15 cellular contexts compared by ENCODE assay signal in the genomic region with DNA sequence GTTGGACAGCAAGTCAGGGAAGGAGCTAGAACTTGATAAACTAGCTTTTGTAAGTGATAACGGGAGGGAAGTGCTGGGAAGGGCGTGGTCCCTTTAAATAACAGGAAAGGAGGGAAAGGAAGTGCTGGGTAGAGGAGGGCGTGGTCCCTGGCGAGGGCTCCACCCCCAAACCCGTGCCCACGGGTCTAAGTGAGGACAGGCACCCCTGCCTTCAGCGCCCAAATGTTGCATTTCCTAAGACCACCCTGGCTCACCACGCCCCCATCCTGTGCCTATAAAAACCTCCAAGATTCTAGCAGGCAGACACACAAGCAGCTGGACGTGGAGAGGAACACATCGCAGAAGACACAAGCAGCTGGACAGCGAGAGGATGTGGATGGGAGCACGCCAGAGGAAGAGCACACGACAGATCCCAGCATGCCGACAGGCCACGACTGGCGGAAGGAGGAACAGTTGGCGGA. TPM values are rescaled to one million over a fixed set of nuclear protein-coding genes. Genes with fewer than 3 reads are reported as not detected.
DNase-seq lines count a peak whose midpoint lies in the region; ATAC-seq and TF ChIP-seq lines count a peak whose summit lies in the region.
"Had no signal": no experiment of that assay in that cellular context is flagged by ENCODE, and none has a peak within 500 bp of the region (broad histone marks: within the 10 kb centered on the region; RNA-seq: fewer than 3 reads in every experiment).

No MANE protein-coding gene starts in this region.

- no peak overlapping the region for H4K8ac ChIP-seq in IMR-90 (ENCODE audit: low read depth in 2 of 2, low read length in 2 of 2)

- H3K56ac ChIP-seq in IMR-90 (ENCODE audit: extremely low read depth, insufficient read depth, low read length): no peak overlapping the region

- no peak overlapping the region for H3K4me2 ChIP-seq in IMR-90 (ENCODE audit: low read depth, low read length)

- H3K79me1 ChIP-seq in IMR-90 (ENCODE audit: low read depth in 1 of 2, low read length in 2 of 2): no peaks in the 10 kb centered on the region

- no peak for TF ChIP-seq CTCF in IMR-90 (conservative IDR thresholded peaks at IDR 0.05; ENCODE audit: low read depth, low read length)
- no peak for TF ChIP-seq CTCF in brain microvascular endothelial cell (IDR thresholded peaks at IDR 0.05; ENCODE audit: low read depth, low read length, missing control alignments)
- TF ChIP-seq CTCF in esophagus muscularis mucosa (IDR thresholded peaks at IDR 0.05): no peak

- H3K27ac ChIP-seq in IMR-90 (ENCODE audit: insufficient read depth, low read length): no peak overlapping the region
- no peak overlapping the region for H3K27ac ChIP-seq in right cardiac atrium (ENCODE audit: low read length)
- no peak overlapping the region for H3K27ac ChIP-seq in brain microvascular endothelial cell
- no peak overlapping the region for H3K27ac ChIP-seq in esophagus muscularis mucosa (replicated peaks in 1 of 4)
- H3K27ac ChIP-seq: SK-N-MC had no signal

- no peak for TF ChIP-seq EP300 in esophagus muscularis mucosa (IDR thresholded peaks at IDR 0.05)

- H3K36me3 ChIP-seq in IMR-90 (ENCODE audit: control insufficient read depth, insufficient read depth, low read length) (no peaks in the 10 kb centered on the region), brain microvascular endothelial cell (replicated peaks) (no peaks in the 10 kb centered on the region), esophagus muscularis mucosa (peaks cover 0 to 8% (median 0%) of the 10 kb centered on the region in 4 donors)

- H3K18ac ChIP-seq in IMR-90 (ENCODE audit: low read depth, low read length): no peak overlapping the region

- no peaks in the 10 kb centered on the region for H3K27me3 ChIP-seq in IMR-90 (ENCODE audit: control insufficient read depth, insufficient read depth, low read length)
- H3K27me3 ChIP-seq in right cardiac atrium (ENCODE audit: control insufficient read depth, insufficient read depth): no peaks in the 10 kb centered on the region
- H3K27me3 ChIP-seq in brain microvascular endothelial cell (replicated peaks): no peaks in the 10 kb centered on the region
- no peaks in the 10 kb centered on the region for H3K27me3 ChIP-seq in esophagus muscularis mucosa

- ATAC-seq in IMR-90 (ENCODE audit: low read depth) (no peak), right cardiac atrium (peak; percentile 47 to 77), GM18861 (IDR thresholded peaks at IDR 0.05; ENCODE audit: unreplicated experiment) (no peak)
- ATAC-seq: activated CD4-positive, CD25-positive, alpha-beta regulatory T cell treated with anti-CD3 and anti-CD28 coated beads, Interleukin-2, amount 50 U/mL, for 24 hours; activated T-cell treated with anti-CD3 and anti-CD28 coated beads, Interleukin-2, amount 50 U/mL, for 72 hours had no signal

- no peak overlapping the region for H2BK15ac ChIP-seq in IMR-90 (ENCODE audit: low read depth, low read length)

- H2AK5ac ChIP-seq in IMR-90 (ENCODE audit: low read depth, low read length): no peak overlapping the region

- H3K4me3 ChIP-seq in IMR-90 (ENCODE audit: insufficient read depth, low read depth, low read length): no peak overlapping the region
- no peak overlapping the region for H3K4me3 ChIP-seq in right cardiac atrium (ENCODE audit: low read length)
- H3K4me3 ChIP-seq in brain microvascular endothelial cell (ENCODE audit: low read depth, low read length): no peak overlapping the region
- no peak overlapping the region for H3K4me3 ChIP-seq in esophagus muscularis mucosa
- H3K4me3 ChIP-seq: SK-N-MC had no signal

- H2AFZ ChIP-seq in IMR-90 (replicated peaks; ENCODE audit: low read length, poor library complexity): peak overlapping the region; percentile 21

- H3K23ac ChIP-seq in IMR-90 (ENCODE audit: low read depth, low read length): no peak overlapping the region

- TF ChIP-seq POLR2A in IMR-90 (IDR thresholded peaks at IDR 0.05; ENCODE audit: low read depth, low read length): no peak
- TF ChIP-seq POLR2A in esophagus muscularis mucosa (IDR thresholded peaks at IDR 0.05; ENCODE audit: low read depth): no peak

- 85% methylated on average over 9 of the region's 17 CpGs; no CpG with 5 or more reads in 1 of the 2 experiments for WGBS in IMR-90 (ENCODE audit: extremely low coverage in 2 of 2, insufficient read length in 1 of 2), 2 experiments
- 69% methylated on average over 17 of the region's 17 CpGs for WGBS in right cardiac atrium
- WGBS in esophagus muscularis mucosa: 82% methylated on average over 17 of the region's 17 CpGs

- H2BK120ac ChIP-seq in IMR-90 (ENCODE audit: low read depth, low read length): no peak overlapping the region

- H4K5ac ChIP-seq in IMR-90 (ENCODE audit: low read depth, low read length): no peak overlapping the region

- in situ Hi-C loops in IMR-90 (cut with MboI; ENCODE audit: low sequenced_read_pairs) (loop anchor here (10.0 kb wide), 1 partner anchor 910 kb away; no protein-coding TSS in a partner anchor), brain microvascular endothelial cell (cut with HindIII; ENCODE audit: low pct_ligation_motif_present, low sequenced_read_pairs) (no loop called here)

- dilution Hi-C loops in IMR-90 (cut with HindIII; ENCODE audit: low sequenced_read_pairs, unreplicated experiment): no loop called here

- peak; percentile 60 for DNase-seq in CMK (ENCODE audit: low read depth)
- DNase-seq in IMR-90: no peak
- peak; percentile 65 for DNase-seq in OCI-M1 (lab: John Stamatoyannopoulos, UW)
- peak; percentile 22 to 63 (median 59) for DNase-seq in right cardiac atrium
- DNase-seq in brain microvascular endothelial cell: no peak
- DNase-seq in activated gamma-delta T cell (lab: John Stamatoyannopoulos, UW): no peak
- DNase-seq in esophagus muscularis mucosa (ENCODE audit: extremely low spot score): no peak
- DNase-seq: activated T-cell treated with anti-CD3 and anti-CD28 coated beads, Interleukin-2, amount 50 U/mL, for 72 hours; C1 segment of cervical spinal cord; GF-D8; NCI-H1436 treated with DMSO at 0.1 percent for 48 hours; NK-92 treated with Interleukin-12 subunit alpha and Interleukin-12 subunit beta, amount 100 ng/mL, for 24 hours had no signal

- no peak for TF ChIP-seq RAD21 in IMR-90 (IDR thresholded peaks at IDR 0.05; ENCODE audit: low read length)

- CTCF ChIA-PET in IMR-90 (lab: Yijun Ruan, JAX): interaction anchor here (2.0 kb wide), 1 partner anchor 19 kb away, joined by 4 read pairs; no protein-coding TSS in a partner anchor

- BruUV-seq in IMR-90 (replicated peaks; lab: Mats Ljungman, UMichigan): no TSS peak

- no peak overlapping the region for H2BK5ac ChIP-seq in IMR-90 (ENCODE audit: low read depth, low read length, poor library complexity, severe bottlenecking)

- H3K9me3 ChIP-seq in IMR-90 (ENCODE audit: control insufficient read depth, insufficient read depth, low read length) (peaks cover 3% of the 10 kb centered on the region; the same call in 1 of the 2 replicates), right cardiac atrium (ENCODE audit: control insufficient read depth, low read length) (no peaks in the 10 kb centered on the region), esophagus muscularis mucosa (no peaks in the 10 kb centered on the region)

- no peaks in the 10 kb centered on the region for H3K9me1 ChIP-seq in IMR-90 (ENCODE audit: insufficient read depth, low read length)

- H2BK20ac ChIP-seq in IMR-90 (ENCODE audit: low read depth, low read length): no peak overlapping the region

- no peaks in the 10 kb centered on the region for H4K20me1 ChIP-seq in IMR-90 (ENCODE audit: insufficient read depth, low read length)

- H2AK9ac ChIP-seq in IMR-90 (replicated peaks; ENCODE audit: low read depth, low read length, poor library complexity): no peak overlapping the region

- H3K4me1 ChIP-seq in IMR-90 (ENCODE audit: control insufficient read depth, insufficient read depth, low read length): no peaks in the 10 kb centered on the region
- H3K4me1 ChIP-seq in right cardiac atrium (ENCODE audit: control insufficient read depth, insufficient read depth, low read length): no peaks in the 10 kb centered on the region
- H3K4me1 ChIP-seq in esophagus muscularis mucosa: peaks cover 0 to 6% (median 3%) of the 10 kb centered on the region in 4 donors

- H3K14ac ChIP-seq in IMR-90 (replicated peaks; ENCODE audit: low read depth, low read length): no peak overlapping the region

- no peak overlapping the region for H3K4ac ChIP-seq in IMR-90 (ENCODE audit: low read depth, low read length)

- POLR2A ChIA-PET in IMR-90 (lab: Charles Lee; ENCODE audit: unreplicated experiment): no interaction called here

- no peak overlapping the region for H4K91ac ChIP-seq in IMR-90 (ENCODE audit: insufficient read depth, low read depth, low read length)

- H3K9ac ChIP-seq in IMR-90 (ENCODE audit: low read depth, low read length): no peak overlapping the region

- intact Hi-C loops in IMR-90 (cut with micrococcal nuclease) (loop anchor here (10.0 kb wide), 1 partner anchor 820 kb away; no protein-coding TSS in a partner anchor), right cardiac atrium (cut with DNase I) (loop anchor here in 1 of 4 donors (10.0 kb wide), 1 partner anchor 220 kb away; no protein-coding TSS in a partner anchor), esophagus muscularis mucosa (cut with DNase I) (no loop called here)

TF ChIP-seq in IMR-90, 13 proteins besides CTCF, POLR2A, EP300 and RAD21:
- TF ChIP-seq SMC3 (IDR thresholded peaks at IDR 0.05; ENCODE audit: low read depth, low read length) (no peak), MAZ (IDR thresholded peaks at IDR 0.05; ENCODE audit: borderline replicate concordance, low read depth, low read length) (no peak), RCOR1 (IDR thresholded peaks at IDR 0.05; ENCODE audit: insufficient replicate concordance, low read length) (no peak)

RNA-seq across cellular contexts. Expression of a gene that starts 58.5 kb away (rescaled TPM):
- total RNA-seq in IMR-90 (2012; rRNA removed): 0.72 and 1.1 TPM in 2 replicates
- 0.34 and 0.51 TPM in 2 replicates for polyA plus RNA-seq in IMR-90 (2012; rRNA removed)
- polyA plus RNA-seq in IMR-90 (2012; cell fraction: cytosol; rRNA removed): 0.08 and 0.11 TPM in 2 replicates
- 0.14 and 1.2 TPM in 2 replicates for polyA plus RNA-seq in IMR-90 (2012; cell fraction: nucleus; rRNA removed; ENCODE audit: low replicate concordance)
- 10 to 100 TPM; 71.9 to 79.6 (median 75.5) TPM for total RNA-seq in right cardiac atrium
- 74.6 TPM for polyA plus RNA-seq in right cardiac atrium
- 10 to 100 TPM; 15.4 to 33.0 (median 27.5) TPM for total RNA-seq in esophagus muscularis mucosa
- total RNA-seq: activated T-cell treated with anti-CD3 and anti-CD28 coated beads, Interleukin-2, amount 50 U/mL, for 72 hours had no signal

Comparison
In these comparisons a context has a peak if more than half of its experiments do, and no peak if none do; other contexts are left out.
1. DNase-seq: peak in CMK (single experiment), OCI-M1 (single experiment) and right cardiac atrium (3 of 3); none in IMR-90 (single experiment), brain microvascular endothelial cell (single experiment), activated gamma-delta T cell (single experiment) and esophagus muscularis mucosa (single experiment).
2. ATAC-seq: peak in right cardiac atrium (2 of 2); none in IMR-90 (single experiment) and GM18861 (single experiment).